Comparison of ENCODE assay signal across 2 cellular contexts in the genomic region with DNA sequence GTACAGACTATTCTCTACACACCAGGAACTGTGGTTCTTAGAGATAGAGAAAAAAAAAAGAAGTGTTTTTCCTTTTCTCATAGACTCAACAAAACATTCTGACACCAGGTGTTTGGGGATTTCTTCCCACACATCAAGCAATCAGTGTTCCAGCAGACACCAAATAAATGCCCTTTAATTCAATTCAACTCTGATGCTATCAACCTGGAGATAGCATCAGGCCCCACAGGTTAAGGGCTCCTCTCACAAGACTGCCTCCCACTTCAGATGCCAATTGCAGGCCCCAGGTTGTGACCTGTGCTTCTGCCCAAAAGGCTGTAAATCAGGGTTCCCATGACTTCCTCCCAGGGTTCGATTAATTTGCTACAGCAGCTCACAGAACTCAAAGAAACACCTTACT.
TF ChIP-seq lines count a peak whose summit lies in the region.

No MANE protein-coding gene starts in this region.

TF ChIP-seq in HCT116, 20 proteins besides CTCF, POLR2A, EP300 and RAD21 (continued from another document):
- TF ChIP-seq, protein P1, sequence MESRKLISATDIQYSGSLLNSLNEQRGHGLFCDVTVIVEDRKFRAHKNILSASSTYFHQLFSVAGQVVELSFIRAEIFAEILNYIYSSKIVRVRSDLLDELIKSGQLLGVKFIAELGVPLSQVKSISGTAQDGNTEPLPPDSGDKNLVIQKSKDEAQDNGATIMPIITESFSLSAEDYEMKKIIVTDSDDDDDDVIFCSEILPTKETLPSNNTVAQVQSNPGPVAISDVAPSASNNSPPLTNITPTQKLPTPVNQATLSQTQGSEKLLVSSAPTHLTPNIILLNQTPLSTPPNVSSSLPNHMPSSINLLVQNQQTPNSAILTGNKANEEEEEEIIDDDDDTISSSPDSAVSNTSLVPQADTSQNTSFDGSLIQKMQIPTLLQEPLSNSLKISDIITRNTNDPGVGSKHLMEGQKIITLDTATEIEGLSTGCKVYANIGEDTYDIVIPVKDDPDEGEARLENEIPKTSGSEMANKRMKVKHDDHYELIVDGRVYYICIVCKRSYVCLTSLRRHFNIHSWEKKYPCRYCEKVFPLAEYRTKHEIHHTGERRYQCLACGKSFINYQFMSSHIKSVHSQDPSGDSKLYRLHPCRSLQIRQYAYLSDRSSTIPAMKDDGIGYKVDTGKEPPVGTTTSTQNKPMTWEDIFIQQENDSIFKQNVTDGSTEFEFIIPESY (IDR thresholded peaks at IDR 0.05; ENCODE audit: extremely low read depth, insufficient replicate concordance, low read length), result no peak
- no peak for TF ChIP-seq SRF (IDR thresholded peaks at IDR 0.05; ENCODE audit: low read depth)
- no peak for TF ChIP-seq ZFX (IDR thresholded peaks at IDR 0.05)
- TF ChIP-seq EZH2 (IDR thresholded peaks at IDR 0.05), result no peak
- TF ChIP-seq SP1 (IDR thresholded peaks at IDR 0.05; ENCODE audit: low read depth), result no peak
- TF ChIP-seq, protein P2, sequence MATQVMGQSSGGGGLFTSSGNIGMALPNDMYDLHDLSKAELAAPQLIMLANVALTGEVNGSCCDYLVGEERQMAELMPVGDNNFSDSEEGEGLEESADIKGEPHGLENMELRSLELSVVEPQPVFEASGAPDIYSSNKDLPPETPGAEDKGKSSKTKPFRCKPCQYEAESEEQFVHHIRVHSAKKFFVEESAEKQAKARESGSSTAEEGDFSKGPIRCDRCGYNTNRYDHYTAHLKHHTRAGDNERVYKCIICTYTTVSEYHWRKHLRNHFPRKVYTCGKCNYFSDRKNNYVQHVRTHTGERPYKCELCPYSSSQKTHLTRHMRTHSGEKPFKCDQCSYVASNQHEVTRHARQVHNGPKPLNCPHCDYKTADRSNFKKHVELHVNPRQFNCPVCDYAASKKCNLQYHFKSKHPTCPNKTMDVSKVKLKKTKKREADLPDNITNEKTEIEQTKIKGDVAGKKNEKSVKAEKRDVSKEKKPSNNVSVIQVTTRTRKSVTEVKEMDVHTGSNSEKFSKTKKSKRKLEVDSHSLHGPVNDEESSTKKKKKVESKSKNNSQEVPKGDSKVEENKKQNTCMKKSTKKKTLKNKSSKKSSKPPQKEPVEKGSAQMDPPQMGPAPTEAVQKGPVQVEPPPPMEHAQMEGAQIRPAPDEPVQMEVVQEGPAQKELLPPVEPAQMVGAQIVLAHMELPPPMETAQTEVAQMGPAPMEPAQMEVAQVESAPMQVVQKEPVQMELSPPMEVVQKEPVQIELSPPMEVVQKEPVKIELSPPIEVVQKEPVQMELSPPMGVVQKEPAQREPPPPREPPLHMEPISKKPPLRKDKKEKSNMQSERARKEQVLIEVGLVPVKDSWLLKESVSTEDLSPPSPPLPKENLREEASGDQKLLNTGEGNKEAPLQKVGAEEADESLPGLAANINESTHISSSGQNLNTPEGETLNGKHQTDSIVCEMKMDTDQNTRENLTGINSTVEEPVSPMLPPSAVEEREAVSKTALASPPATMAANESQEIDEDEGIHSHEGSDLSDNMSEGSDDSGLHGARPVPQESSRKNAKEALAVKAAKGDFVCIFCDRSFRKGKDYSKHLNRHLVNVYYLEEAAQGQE (IDR thresholded peaks at IDR 0.05; ENCODE audit: low read depth), result no peak
- TF ChIP-seq CEBPB (IDR thresholded peaks at IDR 0.05; ENCODE audit: low read depth), result no peak
- TF ChIP-seq FOSL1 (IDR thresholded peaks at IDR 0.05; ENCODE audit: low read depth), result no peak
- no peak for TF ChIP-seq ZNF274 (IDR thresholded peaks at IDR 0.05; ENCODE audit: low read depth, low read length)
- no peak for TF ChIP-seq EZH2phosphoT487 (IDR thresholded peaks at IDR 0.05; ENCODE audit: borderline replicate concordance)
- no peak for TF ChIP-seq JUND (IDR thresholded peaks at IDR 0.05)
- TF ChIP-seq, protein P3, sequence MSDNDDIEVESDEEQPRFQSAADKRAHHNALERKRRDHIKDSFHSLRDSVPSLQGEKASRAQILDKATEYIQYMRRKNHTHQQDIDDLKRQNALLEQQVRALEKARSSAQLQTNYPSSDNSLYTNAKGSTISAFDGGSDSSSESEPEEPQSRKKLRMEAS (IDR thresholded peaks at IDR 0.05), result no peak
- TF ChIP-seq POLR2AphosphoS5 (IDR thresholded peaks at IDR 0.05; ENCODE audit: low read depth, low read length), result no peak

TF ChIP-seq in neural cell, 6 proteins besides CTCF, POLR2A, EP300 and RAD21 (continued from another document):
- TF ChIP-seq, protein P2 (IDR thresholded peaks at IDR 0.05; ENCODE audit: borderline replicate concordance), result no peak
